8 cellular contexts compared by ENCODE assay signal in the genomic region with DNA sequence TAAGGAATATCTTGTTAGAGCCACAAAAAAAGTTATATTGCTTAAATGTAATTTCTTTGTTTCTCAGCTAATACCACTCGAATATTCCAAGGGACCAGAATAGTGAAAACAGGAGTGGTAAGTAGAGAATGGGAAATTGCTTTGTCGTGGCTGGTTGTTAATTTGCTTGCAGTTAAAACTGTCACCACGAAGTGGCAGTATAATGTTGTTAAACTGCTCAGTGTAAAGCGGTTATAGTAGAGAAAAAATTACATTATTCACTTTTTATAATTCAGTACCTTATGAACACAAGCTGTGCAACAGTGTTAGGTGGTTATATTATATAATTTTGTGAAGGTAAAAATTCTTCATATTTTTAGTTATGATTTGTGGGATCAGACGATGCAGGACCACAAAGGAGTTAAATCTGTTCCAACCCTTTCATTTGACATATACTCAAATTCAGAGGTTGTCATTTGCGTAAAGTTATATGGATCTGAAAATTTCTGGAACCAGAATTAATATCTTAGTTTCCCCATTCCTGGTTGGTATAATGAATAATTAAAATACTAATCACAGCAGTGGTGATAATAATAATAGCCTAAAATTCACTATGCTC.
DNase-seq lines count a peak whose midpoint lies in the region; ATAC-seq, FAIRE-seq and TF ChIP-seq lines count a peak whose summit lies in the region.

No MANE protein-coding gene starts in this region.

- H3K79me1 ChIP-seq in mesendoderm (ENCODE audit: low read length): no peaks in the 10 kb centered on the region

- H4K5ac ChIP-seq in mesendoderm (ENCODE audit: low read length): no peak overlapping the region

- H3K56ac ChIP-seq in mesendoderm (ENCODE audit: low read length): no peak overlapping the region

- no peak overlapping the region for H3K23ac ChIP-seq in mesendoderm (ENCODE audit: low read length)

- no peak for FAIRE-seq in bronchial epithelial cell (lab: Jason Lieb, UNC)

- DNase-seq in GM12864 (ENCODE audit: low read depth): no peak
- DNase-seq in NCI-H345 treated with DMSO at 0.1 percent for 48 hours (lab: John Stamatoyannopoulos, UW; ENCODE audit: unreplicated experiment): peak; percentile 10
- peak; percentile 44 for DNase-seq in bronchial epithelial cell (ENCODE audit: low read depth)
- DNase-seq in lung (ENCODE audit: low spot score): no peak
- DNase-seq in mesendoderm: no peak
- DNase-seq in activated CD4-positive, alpha-beta T cell treated with anti-CD3 and anti-CD28 coated beads for 48 hours: no peak
- no peak for DNase-seq in islet precursor cell

- TF ChIP-seq CTCF in 22Rv1 (IDR thresholded peaks at IDR 0.05) (peak; percentile 77), GM12864 (IDR thresholded peaks at IDR 0.05; ENCODE audit: low read depth, low read length, missing control alignments) (peak; percentile 46), bronchial epithelial cell (IDR thresholded peaks at IDR 0.05; ENCODE audit: insufficient read depth, low read length, severe bottlenecking) (peak; percentile 32), lung (IDR thresholded peaks at IDR 0.05; ENCODE audit: control extremely low read depth, extremely low read depth) (peak; percentile 24)

- no peak overlapping the region for H3K4ac ChIP-seq in mesendoderm (ENCODE audit: low read depth, low read length)

- H2BK5ac ChIP-seq in mesendoderm (ENCODE audit: low read length): no peak overlapping the region

- H3K18ac ChIP-seq in mesendoderm (ENCODE audit: low read length): no peak overlapping the region

- H3K27ac ChIP-seq in 22Rv1 (no peak overlapping the region), lung (ENCODE audit: low read depth in 1 of 2, low read length in 1 of 2) (no peak overlapping the region), mesendoderm (ENCODE audit: low read depth, low read length) (no peak overlapping the region)

- no peaks in the 10 kb centered on the region for H3K79me2 ChIP-seq in mesendoderm (ENCODE audit: control insufficient read depth, insufficient read depth, low read length)

- no peak overlapping the region for H3K4me2 ChIP-seq in mesendoderm (ENCODE audit: low read length)

- no peak overlapping the region for H2BK15ac ChIP-seq in mesendoderm (replicated peaks; ENCODE audit: low read depth)

- H3K9ac ChIP-seq in mesendoderm (ENCODE audit: low read length): no peak overlapping the region

- no peak for ATAC-seq in lung (ENCODE audit: insufficient read depth, low FRiP score)

- no peak overlapping the region for H2BK120ac ChIP-seq in mesendoderm (ENCODE audit: low read depth, low read length)

- H3K4me1 ChIP-seq in lung (ENCODE audit: control insufficient read depth in 2 of 2, insufficient read depth in 2 of 2, low read length in 2 of 2): peaks cover 0 to under 1% of the 10 kb centered on the region in 2 donors
- no peaks in the 10 kb centered on the region for H3K4me1 ChIP-seq in mesendoderm (ENCODE audit: control insufficient read depth, low read depth, low read length)

- no peaks in the 10 kb centered on the region for H3K9me3 ChIP-seq in lung (ENCODE audit: control insufficient read depth in 2 of 2, insufficient read depth in 1 of 2, low read length in 1 of 2)

- WGBS in lung, 2 donors: 49% methylated on average over 6 of the region's 6 CpGs
- WGBS in mesendoderm (ENCODE audit: extremely low coverage, insufficient coverage, low lambda C conversion rate): no CpG with 5 or more reads among the region's 6 CpGs

- H4K8ac ChIP-seq in mesendoderm (ENCODE audit: low read depth, low read length): no peak overlapping the region

- H3K4me3 ChIP-seq in GM12864 (ENCODE audit: low read depth, low read length): no peak overlapping the region
- no peak overlapping the region for H3K4me3 ChIP-seq in bronchial epithelial cell (ENCODE audit: low read depth, low read length)
- no peak overlapping the region for H3K4me3 ChIP-seq in lung
- no peak overlapping the region for H3K4me3 ChIP-seq in mesendoderm (ENCODE audit: low read length)

- H2AK5ac ChIP-seq in mesendoderm (ENCODE audit: low read length): no peak overlapping the region

- no peaks in the 10 kb centered on the region for H3K27me3 ChIP-seq in bronchial epithelial cell (ENCODE audit: control insufficient read depth, insufficient read depth, low read length)
- no peaks in the 10 kb centered on the region for H3K27me3 ChIP-seq in lung (ENCODE audit: control insufficient read depth, insufficient read depth)
- H3K27me3 ChIP-seq in mesendoderm (ENCODE audit: insufficient read depth, low read length, poor library complexity): no peaks in the 10 kb centered on the region

- H3K36me3 ChIP-seq in bronchial epithelial cell (ENCODE audit: control insufficient read depth, insufficient read depth, low read length) (no peaks in the 10 kb centered on the region), lung (ENCODE audit: control insufficient read depth in 2 of 2, insufficient read depth in 2 of 2, low read length in 2 of 2) (peaks cover 4 to 13% of the 10 kb centered on the region in 2 donors), mesendoderm (ENCODE audit: control insufficient read depth, insufficient read depth, low read length) (peaks cover 2% of the 10 kb centered on the region)

Comparison
In these comparisons a context has a peak if more than half of its experiments do, and no peak if none do; other contexts are left out.
1. CTCF ChIP-seq: peak in every context shown above with its lines; median percentile 77 in 22Rv1; 46 in GM12864; 32 in bronchial epithelial cell; 24 in lung.
2. DNase-seq: peak in NCI-H345 treated with DMSO at 0.1 percent for 48 hours (single experiment) and bronchial epithelial cell (single experiment); none in GM12864 (single experiment), lung (single experiment), mesendoderm (single experiment), activated CD4-positive, alpha-beta T cell treated with anti-CD3 and anti-CD28 coated beads for 48 hours (single experiment) and islet precursor cell (single experiment).